ENCODE assay signal across 8 cellular contexts in genomic region chr15:64162869-64163661, GRCh38. TPM values are rescaled to one million over a fixed set of nuclear protein-coding genes. Genes with fewer than 3 reads are reported as not detected.
DNase-seq lines count a peak whose midpoint lies in the region; ATAC-seq and TF ChIP-seq lines count a peak whose summit lies in the region.

TSS of gene PPIB (minus strand) at chr15:64163022. CDS start at chr15:64162986, 36 bp downstream.

- H3K36me3 ChIP-seq in BE2C = peaks cover 40% of the 10 kb centered on the region

- no peaks in the 10 kb centered on the region for H3K27me3 Mint-ChIP-seq in chondrocyte (ENCODE audit: low read depth)

- TF ChIP-seq CTCF in BE2C (IDR thresholded peaks at IDR 0.05; ENCODE audit: low read depth, low read length) = peak; percentile 60
- peak; percentile 75 for TF ChIP-seq CTCF in chondrocyte (IDR thresholded peaks at IDR 0.05)

- H3K4me3 ChIP-seq in BE2C (ENCODE audit: low read depth, low read length) = peak within 1 kb of the TSS; percentile 99

- H3K4me1 Mint-ChIP-seq in chondrocyte (ENCODE audit: low read depth) = peaks cover 43% of the 10 kb centered on the region

- peak within 1 kb of the TSS; percentile 95 for H3K27ac Mint-ChIP-seq in chondrocyte (ENCODE audit: unreplicated experiment)

- peak; percentile 97 for TF ChIP-seq POLR2A in GM19193 (IDR thresholded peaks at IDR 0.05; ENCODE audit: extremely low read depth, insufficient read depth, insufficient read length)

- H3K4me3 Mint-ChIP-seq in chondrocyte (ENCODE audit: unreplicated experiment) = peak within 1 kb of the TSS; percentile 92

- H3K9me3 Mint-ChIP-seq in chondrocyte (ENCODE audit: low read depth) = no peaks in the 10 kb centered on the region

- peak; percentile 95 for ATAC-seq in HG03439 (IDR thresholded peaks at IDR 0.05; ENCODE audit: unreplicated experiment)

- DNase-seq in BE2C = peak; percentile 99
- DNase-seq in NCI-H510A (lab: John Stamatoyannopoulos, UW) = peak; percentile 86
- peak; percentile 94 to 95 for DNase-seq in activated CD4-positive, alpha-beta T cell treated with anti-CD3 and anti-CD28 coated beads for 24 hours (ENCODE audit: low read depth in 2 of 2)
- DNase-seq in chondrocyte (ENCODE audit: low spot score) = peak; percentile 100
- DNase-seq in kidney tubule cell (ENCODE audit: low spot score) = peak; percentile 99
- peak; percentile 88 to 97 (median 94) for DNase-seq in stimulated activated CD4-positive, alpha-beta T cell treated with anti-CD3 and anti-CD28 coated beads, Interleukin-1b, Interleukin-23, amount 100 ng/mL, for 24 hours (ENCODE audit: low read depth in 4 of 4, low spot score in 1 of 4)

- peaks cover 3% of the 10 kb centered on the region; the same call in 1 of the 2 replicates for H3K4me1 ChIP-seq in BE2C

- H3K36me3 Mint-ChIP-seq in chondrocyte (ENCODE audit: low read depth) = peaks cover 23% of the 10 kb centered on the region

- no peaks in the 10 kb centered on the region for H3K27me3 ChIP-seq in BE2C

- no peaks in the 10 kb centered on the region for H3K9me3 ChIP-seq in BE2C

RNA-seq across cellular contexts. Expression of gene PPIB, which starts in this region (rescaled TPM):
- 1,035 TPM for polyA plus RNA-seq in BE2C (2012; ENCODE audit: insufficient read depth, insufficient read length, low read depth)
- 706 to 1,018 TPM (median 713 TPM) in 3 replicates for total RNA-seq in chondrocyte

Comparison
In these comparisons a context has a peak if more than half of its experiments do, and no peak if none do; other contexts are left out.
1. Peak in every context shown above with its lines: DNase-seq, ATAC-seq and H3K4me3 ChIP-seq.